In the genomic region with DNA sequence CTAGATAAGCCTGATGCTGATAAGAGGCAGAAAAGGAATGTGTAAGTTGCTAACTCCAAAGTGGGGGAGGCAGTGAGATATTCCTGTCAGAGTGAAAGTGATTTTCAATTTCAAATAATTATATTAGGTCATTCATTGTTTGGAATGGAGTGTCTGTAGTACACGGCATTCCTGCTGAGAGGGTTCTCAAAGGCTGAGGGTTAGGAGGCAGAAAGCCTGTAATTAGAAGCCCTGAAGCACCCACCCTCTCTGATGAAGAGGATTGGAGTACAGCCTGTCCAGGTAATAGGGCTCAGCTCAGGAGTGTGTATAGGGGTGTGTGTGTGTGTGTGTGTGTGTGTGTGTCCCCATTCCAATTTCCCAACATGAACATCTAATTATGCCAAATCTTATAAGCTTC, we compare ENCODE assay signal across 19 cellular contexts.
DNase-seq lines count a peak whose midpoint lies in the region; ATAC-seq and TF ChIP-seq lines count a peak whose summit lies in the region.
"Had no signal": no experiment of that assay in that cellular context is flagged by ENCODE, and none has a peak within 500 bp of the region (broad histone marks: within the 10 kb centered on the region; RNA-seq: fewer than 3 reads in every experiment).

No MANE protein-coding gene starts in this region.

- CTCF ChIA-PET in activated CD8-positive, alpha-beta memory T cell treated with anti-CD3 and anti-CD28 coated beads, Interleukin-2, amount 10 ng/mL, durations not matched to agents 7 days and 5 days (lab: Charles Lee): no interaction called here

- no peak overlapping the region for H3K4me3 ChIP-seq in left ventricle myocardium inferior
- H3K4me3 ChIP-seq in thyroid gland (replicated peaks in 1 of 3): no peak overlapping the region
- H3K4me3 ChIP-seq: esophagus muscularis mucosa, gastroesophageal sphincter, K562, sigmoid colon had no signal

- peak; percentile 2 for DNase-seq in NCI-H510A (lab: John Stamatoyannopoulos, UW)
- DNase-seq in NCI-H510A treated with DMSO at 0.1 percent for 48 hours (lab: John Stamatoyannopoulos, UW): no peak
- peak; percentile 81 for DNase-seq in NCI-H2227 (lab: John Stamatoyannopoulos, UW; ENCODE audit: unreplicated experiment)
- no peak for DNase-seq in left ventricle myocardium inferior
- peak; percentile 15 to 48 for DNase-seq in thyroid gland
- DNase-seq in activated CD8-positive, alpha-beta memory T cell treated with anti-CD3 and anti-CD28 coated beads, Interleukin-2, amount 10 ng/mL, durations not matched to agents 7 days and 5 days: no peak
- no peak for DNase-seq in RPMI8226
- DNase-seq: activated T-cell treated with anti-CD3 and anti-CD28 coated beads, Interleukin-2, amount 50 U/mL, for 48 hours; BE2C; effector memory CD4-positive, alpha-beta T cell; natural killer cell; sigmoid colon had no signal

- ATAC-seq in HG03159 (IDR thresholded peaks at IDR 0.05; ENCODE audit: unreplicated experiment): no peak
- ATAC-seq in activated CD8-positive, alpha-beta memory T cell treated with anti-CD3 and anti-CD28 coated beads, Interleukin-2, amount 10 ng/mL, durations not matched to agents 7 days and 5 days: no peak
- ATAC-seq: activated CD4-positive, CD25-positive, alpha-beta regulatory T cell treated with anti-CD3 and anti-CD28 coated beads, Interleukin-2, amount 50 U/mL, for 24 hours; gastroesophageal sphincter; K562; natural killer cell had no signal

- no peaks in the 10 kb centered on the region for H3K36me3 Mint-ChIP-seq in activated CD8-positive, alpha-beta memory T cell treated with anti-CD3 and anti-CD28 coated beads, Interleukin-2, amount 10 ng/mL, durations not matched to agents 7 days and 5 days
- H3K36me3 Mint-ChIP-seq: activated naive CD4-positive, alpha-beta T cell treated with anti-CD3 and anti-CD28 coated beads, Interleukin-2, amount 50 U/mL, for 24 hours; natural killer cell had no signal

- TF ChIP-seq CTCF in left ventricle myocardium inferior (IDR thresholded peaks at IDR 0.05; ENCODE audit: borderline replicate concordance) (no peak), thyroid gland (IDR thresholded peaks at IDR 0.05) (no peak)

- intact Hi-C loops in left ventricle myocardium inferior (cut with micrococcal nuclease): no loop called here
- intact Hi-C loops in thyroid gland (cut with DNase I): no loop called here

- H3K36me3 ChIP-seq in left ventricle myocardium inferior (no peaks in the 10 kb centered on the region), thyroid gland (no peaks in the 10 kb centered on the region)
- H3K36me3 ChIP-seq: BE2C, esophagus muscularis mucosa, gastroesophageal sphincter, sigmoid colon had no signal

- no peaks in the 10 kb centered on the region for H3K9me3 Mint-ChIP-seq in activated CD8-positive, alpha-beta memory T cell treated with anti-CD3 and anti-CD28 coated beads, Interleukin-2, amount 10 ng/mL, durations not matched to agents 7 days and 5 days (ENCODE audit: low read depth)
- H3K9me3 Mint-ChIP-seq: activated naive CD4-positive, alpha-beta T cell treated with anti-CD3 and anti-CD28 coated beads, Interleukin-2, amount 50 U/mL, for 24 hours had no signal

- H3K9me3 ChIP-seq in left ventricle myocardium inferior (replicated peaks) (no peaks in the 10 kb centered on the region), thyroid gland (no peaks in the 10 kb centered on the region)
- H3K9me3 ChIP-seq: BE2C, esophagus muscularis mucosa, gastroesophageal sphincter, sigmoid colon had no signal

- peaks cover 5% of the 10 kb centered on the region for H3K27me3 Mint-ChIP-seq in activated CD8-positive, alpha-beta memory T cell treated with anti-CD3 and anti-CD28 coated beads, Interleukin-2, amount 10 ng/mL, durations not matched to agents 7 days and 5 days

- 33 to 40% methylated on average over 1 of the region's 1 CpG for WGBS in thyroid gland, 2 donors

- no peak overlapping the region for H3K4me3 Mint-ChIP-seq in activated CD8-positive, alpha-beta memory T cell treated with anti-CD3 and anti-CD28 coated beads, Interleukin-2, amount 10 ng/mL, durations not matched to agents 7 days and 5 days
- H3K4me3 Mint-ChIP-seq: activated naive CD4-positive, alpha-beta T cell treated with anti-CD3 and anti-CD28 coated beads, Interleukin-2, amount 50 U/mL, for 24 hours; natural killer cell had no signal

- no peak for TF ChIP-seq POLR2A in thyroid gland (IDR thresholded peaks at IDR 0.05)

- peaks cover 61% of the 10 kb centered on the region for H3K4me1 ChIP-seq in left ventricle myocardium inferior
- H3K4me1 ChIP-seq in thyroid gland: peaks cover 0 to 12% of the 10 kb centered on the region in 2 donors
- H3K4me1 ChIP-seq: BE2C, parathyroid adenoma had no signal

- H3K27me3 ChIP-seq in left ventricle myocardium inferior (ENCODE audit: low read depth) (no peaks in the 10 kb centered on the region), thyroid gland (no peaks in the 10 kb centered on the region)
- H3K27me3 ChIP-seq: BE2C, sigmoid colon had no signal

- H3K27ac ChIP-seq in left ventricle myocardium inferior (replicated peaks): peak overlapping the region; percentile 56
- H3K27ac ChIP-seq in thyroid gland: no peak overlapping the region
- H3K27ac ChIP-seq: esophagus muscularis mucosa, gastroesophageal sphincter, parathyroid adenoma, sigmoid colon had no signal

- no peaks in the 10 kb centered on the region for H3K4me1 Mint-ChIP-seq in activated CD8-positive, alpha-beta memory T cell treated with anti-CD3 and anti-CD28 coated beads, Interleukin-2, amount 10 ng/mL, durations not matched to agents 7 days and 5 days
- H3K4me1 Mint-ChIP-seq: activated naive CD4-positive, alpha-beta T cell treated with anti-CD3 and anti-CD28 coated beads, Interleukin-2, amount 50 U/mL, for 24 hours; natural killer cell had no signal

- H3K27ac Mint-ChIP-seq in activated CD8-positive, alpha-beta memory T cell treated with anti-CD3 and anti-CD28 coated beads, Interleukin-2, amount 10 ng/mL, durations not matched to agents 7 days and 5 days: no peak overlapping the region
- H3K27ac Mint-ChIP-seq: activated naive CD4-positive, alpha-beta T cell treated with anti-CD3 and anti-CD28 coated beads, Interleukin-2, amount 50 U/mL, for 24 hours; natural killer cell had no signal

Comparison
In these comparisons a context has a peak if more than half of its experiments do, and no peak if none do; other contexts are left out.
1. DNase-seq: peak in NCI-H510A (single experiment), NCI-H2227 (single experiment) and thyroid gland (2 of 2); none in NCI-H510A treated with DMSO at 0.1 percent for 48 hours (single experiment), left ventricle myocardium inferior (single experiment), activated CD8-positive, alpha-beta memory T cell treated with anti-CD3 and anti-CD28 coated beads, Interleukin-2, amount 10 ng/mL, durations not matched to agents 7 days and 5 days (single experiment) and RPMI8226 (single experiment).